In genomic region chr3:156728267-156728985, GRCh38 we compare ENCODE assay signal across 1 cellular context.
A peak's percentile ranks its signal among the peaks of the same experiment; 100 is the strongest.
TF ChIP-seq lines count a peak whose summit lies in the region.

No MANE protein-coding gene starts in this region.

TF ChIP-seq in HepG2, 621 proteins besides CTCF, POLR2A, EP300 and RAD21 (continued from another document and continues in another):
- TF ChIP-seq PRDM4 (CRISPR knock-in tag; IDR thresholded peaks at IDR 0.05; ENCODE audit: borderline replicate concordance) (no peak), TAF15 (IDR thresholded peaks at IDR 0.05; ENCODE audit: low read depth, low read length, poor library complexity, severe bottlenecking) (no peak), AHR (CRISPR knock-in tag; IDR thresholded peaks at IDR 0.05) (no peak), ZNF572 (CRISPR knock-in tag; IDR thresholded peaks at IDR 0.05) (no peak), ZNF549 (CRISPR knock-in tag; IDR thresholded peaks at IDR 0.05) (no peak), ZNF556 (CRISPR knock-in tag; IDR thresholded peaks at IDR 0.05; ENCODE audit: borderline replicate concordance) (0 out of 2 replicates have a peak, but pooled peaks have one; percentile 54), ATM (IDR thresholded peaks at IDR 0.05; ENCODE audit: borderline replicate concordance) (no peak), ZBTB21 (CRISPR knock-in tag; IDR thresholded peaks at IDR 0.05) (0 out of 2 replicates have a peak, but pooled peaks have one; percentile 21), FOXK2 (IDR thresholded peaks at IDR 0.05) (peak; percentile 98), SIX4 (CRISPR knock-in tag; IDR thresholded peaks at IDR 0.05) (no peak), HBP1 (CRISPR knock-in tag; IDR thresholded peaks at IDR 0.05; ENCODE audit: low read depth) (no peak), ZFP41 (CRISPR knock-in tag; IDR thresholded peaks at IDR 0.05; ENCODE audit: borderline replicate concordance) (no peak), U2AF2 (IDR thresholded peaks at IDR 0.05; ENCODE audit: low read depth, low read length) (no peak), ZNF180 (CRISPR knock-in tag; IDR thresholded peaks at IDR 0.05; ENCODE audit: borderline replicate concordance, low read depth) (no peak), PATZ1 (CRISPR knock-in tag; IDR thresholded peaks at IDR 0.05) (no peak), ZNF296 (CRISPR knock-in tag; conservative IDR thresholded peaks at IDR 0.05) (no peak), NFAT5 (CRISPR knock-in tag; IDR thresholded peaks at IDR 0.05) (no peak), PRPF4 (IDR thresholded peaks at IDR 0.05; ENCODE audit: low read depth, low read length, poor library complexity, severe bottlenecking) (no peak), PAWR (CRISPR knock-in tag; IDR thresholded peaks at IDR 0.05; ENCODE audit: borderline replicate concordance) (no peak), XBP1 (CRISPR knock-in tag; IDR thresholded peaks at IDR 0.05) (no peak), TIGD3 (CRISPR knock-in tag; IDR thresholded peaks at IDR 0.05; ENCODE audit: borderline replicate concordance) (no peak), TRIM24 (CRISPR knock-in tag; IDR thresholded peaks at IDR 0.05) (no peak), ZBTB20 (CRISPR knock-in tag; IDR thresholded peaks at IDR 0.05; ENCODE audit: borderline replicate concordance, low read depth) (no peak), CBX2 (IDR thresholded peaks at IDR 0.05; ENCODE audit: low read depth, low read length) (no peak), CBX2 (CRISPR knock-in tag; IDR thresholded peaks at IDR 0.05; ENCODE audit: low read depth) (no peak), ELF1 (CRISPR knock-in tag; IDR thresholded peaks at IDR 0.05) (no peak), ZNF713 (CRISPR knock-in tag; IDR thresholded peaks at IDR 0.05) (no peak), ZBTB49 (CRISPR knock-in tag; IDR thresholded peaks at IDR 0.05; ENCODE audit: borderline replicate concordance) (no peak), HMG20B (CRISPR knock-in tag; conservative IDR thresholded peaks at IDR 0.05) (0 out of 2 replicates have a peak, but pooled peaks have one; percentile 37), ZNF652 (CRISPR knock-in tag; IDR thresholded peaks at IDR 0.05; ENCODE audit: borderline replicate concordance, low read depth) (no peak; the same call in 1 of the 2 replicates), JUN (CRISPR knock-in tag; IDR thresholded peaks at IDR 0.05) (peak; percentile 70), BHLHE40 (IDR thresholded peaks at IDR 0.05; ENCODE audit: low read length) (peak; percentile 76), NPAS2 (CRISPR knock-in tag; IDR thresholded peaks at IDR 0.05; ENCODE audit: borderline replicate concordance) (no peak), ZNF577 (CRISPR knock-in tag; IDR thresholded peaks at IDR 0.05; ENCODE audit: borderline replicate concordance, low read depth) (no peak), PHF5A (CRISPR knock-in tag; IDR thresholded peaks at IDR 0.05; ENCODE audit: low read depth, unreplicated experiment) (no peak), MZF1 (CRISPR knock-in tag; IDR thresholded peaks at IDR 0.05; ENCODE audit: borderline replicate concordance) (no peak), PITX1 (CRISPR knock-in tag; IDR thresholded peaks at IDR 0.05) (peak; percentile 85), ZHX1 (CRISPR knock-in tag; IDR thresholded peaks at IDR 0.05; ENCODE audit: low read depth) (no peak), ZFAT (CRISPR knock-in tag; conservative IDR thresholded peaks at IDR 0.05) (no peak), ZNF670 (CRISPR knock-in tag; IDR thresholded peaks at IDR 0.05; ENCODE audit: borderline replicate concordance) (no peak), ZSCAN9 (CRISPR knock-in tag; IDR thresholded peaks at IDR 0.05; ENCODE audit: borderline replicate concordance) (no peak), TCF12 (IDR thresholded peaks at IDR 0.05) (no peak), TCF12 (CRISPR knock-in tag; IDR thresholded peaks at IDR 0.05) (0 out of 2 replicates have a peak, but pooled peaks have one; percentile 64), ZFP36L2 (CRISPR knock-in tag; IDR thresholded peaks at IDR 0.05) (no peak), SP2 (CRISPR knock-in tag; IDR thresholded peaks at IDR 0.05) (no peak), FOXC1 (CRISPR knock-in tag; IDR thresholded peaks at IDR 0.05; ENCODE audit: borderline replicate concordance) (no peak), ATRX (CRISPR knock-in tag; IDR thresholded peaks at IDR 0.05; ENCODE audit: borderline replicate concordance) (no peak), KLF13 (CRISPR knock-in tag; IDR thresholded peaks at IDR 0.05) (no peak), ZBTB38 (CRISPR knock-in tag; IDR thresholded peaks at IDR 0.05) (no peak), HDAC1 (CRISPR knock-in tag; IDR thresholded peaks at IDR 0.05) (peak; percentile 96), ZNF776 (CRISPR knock-in tag; IDR thresholded peaks at IDR 0.05) (no peak)
